ENCODE assay signal across 23 cellular contexts in the genomic region with DNA sequence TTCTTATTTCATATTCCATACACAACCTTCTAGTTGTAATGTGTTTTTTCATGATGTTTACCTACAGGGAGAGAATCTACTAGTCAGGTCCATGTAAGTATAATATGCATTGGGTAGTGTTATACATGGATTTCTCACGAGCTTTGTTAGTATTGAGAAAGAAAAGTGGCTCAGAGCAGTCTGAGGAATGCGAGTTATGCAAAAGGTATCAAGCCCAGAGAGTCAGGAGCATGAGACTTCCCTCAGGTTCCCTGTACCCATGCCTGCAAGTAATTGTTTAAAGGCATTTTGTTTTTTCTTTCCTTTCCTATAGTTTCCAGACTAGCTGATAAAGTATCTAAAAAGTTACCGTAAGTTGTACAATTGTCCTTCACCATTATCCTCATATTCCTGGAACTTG.
A peak's percentile ranks its signal among the peaks of the same experiment; 100 is the strongest.
DNase-seq lines count a peak whose midpoint lies in the region; ATAC-seq, FAIRE-seq and TF ChIP-seq lines count a peak whose summit lies in the region.
"Had no signal": no experiment of that assay in that cellular context is flagged by ENCODE, and none has a peak within 500 bp of the region (broad histone marks: within the 10 kb centered on the region; RNA-seq: fewer than 3 reads in every experiment).

No MANE protein-coding gene starts in this region.

- CTCF ChIA-PET in activated CD4-positive, alpha-beta T cell treated with anti-CD3 and anti-CD28 coated beads, Interleukin-2, amount 10 ng/mL, durations not matched to agents 7 days and 5 days (lab: Charles Lee): interaction anchor here (0.8 kb wide), 1 partner anchor 24 kb away, joined by 3 read pairs; no protein-coding TSS in a partner anchor

- POLR2A ChIA-PET in activated CD4-positive, alpha-beta T cell treated with anti-CD3 and anti-CD28 coated beads, Interleukin-2, amount 10 ng/mL, durations not matched to agents 7 days and 5 days (lab: Charles Lee): no interaction called here

- peak; percentile 5 for FAIRE-seq in GM12892 (lab: Jason Lieb, UNC)

- no peaks in the 10 kb centered on the region for H3K27me3 Mint-ChIP-seq in activated CD4-positive, alpha-beta T cell treated with anti-CD3 and anti-CD28 coated beads, Interleukin-2, amount 10 ng/mL, durations not matched to agents 7 days and 5 days
- H3K27me3 Mint-ChIP-seq: CD8-positive, alpha-beta memory T cell had no signal

- H3K4me3 Mint-ChIP-seq in activated CD4-positive, alpha-beta T cell treated with anti-CD3 and anti-CD28 coated beads, Interleukin-2, amount 10 ng/mL, durations not matched to agents 7 days and 5 days: no peak overlapping the region
- H3K4me3 Mint-ChIP-seq: CD8-positive, alpha-beta memory T cell had no signal

- TF ChIP-seq POLR2A in GM12892 (IDR thresholded peaks at IDR 0.05; ENCODE audit: low read depth, low read length): no peak

- no peaks in the 10 kb centered on the region for H3K36me3 Mint-ChIP-seq in activated CD4-positive, alpha-beta T cell treated with anti-CD3 and anti-CD28 coated beads, Interleukin-2, amount 10 ng/mL, durations not matched to agents 7 days and 5 days (ENCODE audit: low read depth)
- H3K36me3 Mint-ChIP-seq: CD8-positive, alpha-beta memory T cell had no signal

- ATAC-seq in HG03025 (IDR thresholded peaks at IDR 0.05; ENCODE audit: low FRiP score, unreplicated experiment): no peak

- no peak overlapping the region for H3K27ac Mint-ChIP-seq in activated CD4-positive, alpha-beta T cell treated with anti-CD3 and anti-CD28 coated beads, Interleukin-2, amount 10 ng/mL, durations not matched to agents 7 days and 5 days
- H3K27ac Mint-ChIP-seq: CD8-positive, alpha-beta memory T cell had no signal

- DNase-seq in GM12892 (ENCODE audit: insufficient read length) (no peak), amniotic epithelial cell (ENCODE audit: low read depth) (peak; percentile 11), iPS DF 19.7 (ENCODE audit: low read depth, low spot score) (peak; percentile 20), renal cortical epithelial cell (ENCODE audit: low read depth) (peak; percentile 56), NCI-H748 treated with DMSO at 0.1 percent for 48 hours (lab: John Stamatoyannopoulos, UW) (no peak)
- no peak for DNase-seq in activated CD4-positive, alpha-beta T cell treated with anti-CD3 and anti-CD28 coated beads, Interleukin-2, amount 10 ng/mL, durations not matched to agents 7 days and 5 days
- DNase-seq: AML-193; C1 segment of cervical spinal cord; Calu3; CD8-positive, alpha-beta memory T cell; EL; GF-D8; IMR-90; NCI-H1092 treated with DMSO at 0.1 percent for 48 hours; NCI-H1436 treated with DMSO at 0.1 percent for 48 hours; NCI-H2029; NCI-H2227 treated with DMSO at 0.1 percent for 48 hours; NCI-H510A treated with DMSO at 0.1 percent for 48 hours; NCI-H774; NK-92 treated with Interleukin-12 subunit alpha and Interleukin-12 subunit beta, amount 100 ng/mL, for 24 hours; SIG-M5; SK-N-SH had no signal

- no peaks in the 10 kb centered on the region for H3K4me1 Mint-ChIP-seq in activated CD4-positive, alpha-beta T cell treated with anti-CD3 and anti-CD28 coated beads, Interleukin-2, amount 10 ng/mL, durations not matched to agents 7 days and 5 days
- H3K4me1 Mint-ChIP-seq: CD8-positive, alpha-beta memory T cell had no signal

- H3K9me3 Mint-ChIP-seq in activated CD4-positive, alpha-beta T cell treated with anti-CD3 and anti-CD28 coated beads, Interleukin-2, amount 10 ng/mL, durations not matched to agents 7 days and 5 days: no peaks in the 10 kb centered on the region

Comparison
In these comparisons a context has a peak if more than half of its experiments do, and no peak if none do; other contexts are left out.
1. DNase-seq: peak in amniotic epithelial cell (single experiment), iPS DF 19.7 (single experiment) and renal cortical epithelial cell (single experiment); none in GM12892 (single experiment), NCI-H748 treated with DMSO at 0.1 percent for 48 hours (single experiment) and activated CD4-positive, alpha-beta T cell treated with anti-CD3 and anti-CD28 coated beads, Interleukin-2, amount 10 ng/mL, durations not matched to agents 7 days and 5 days (single experiment).